Comparison of ENCODE assay signal across 1 cellular context in the genomic region with DNA sequence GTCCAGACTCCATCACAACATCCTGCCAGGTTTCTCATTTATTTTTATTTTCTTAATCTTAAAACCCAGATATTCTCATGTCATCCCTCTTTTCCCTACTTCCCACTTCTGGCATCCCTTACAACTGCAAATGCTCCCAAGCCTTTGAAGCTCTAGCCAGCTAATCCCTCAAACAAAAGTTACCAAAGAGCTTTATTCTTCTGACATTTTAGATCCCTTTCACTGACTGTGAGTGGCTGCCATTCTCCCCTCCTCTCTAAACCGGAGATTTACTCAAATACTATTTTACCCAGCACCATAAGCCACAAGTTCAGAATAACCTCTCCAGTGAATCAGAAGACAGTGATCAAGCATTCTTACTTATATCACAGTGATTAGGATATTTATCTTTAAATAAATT.
TF ChIP-seq lines count a peak whose summit lies in the region.

No MANE protein-coding gene starts in this region.

TF ChIP-seq in WTC11, 78 proteins besides CTCF, POLR2A, EP300 and RAD21 (continued from another document):
- no peak for TF ChIP-seq CBFB (CRISPR knock-in tag; IDR thresholded peaks at IDR 0.05; ENCODE audit: low read depth)
- no peak for TF ChIP-seq ZNF416 (CRISPR knock-in tag; IDR thresholded peaks at IDR 0.05)
- TF ChIP-seq, protein P1, sequence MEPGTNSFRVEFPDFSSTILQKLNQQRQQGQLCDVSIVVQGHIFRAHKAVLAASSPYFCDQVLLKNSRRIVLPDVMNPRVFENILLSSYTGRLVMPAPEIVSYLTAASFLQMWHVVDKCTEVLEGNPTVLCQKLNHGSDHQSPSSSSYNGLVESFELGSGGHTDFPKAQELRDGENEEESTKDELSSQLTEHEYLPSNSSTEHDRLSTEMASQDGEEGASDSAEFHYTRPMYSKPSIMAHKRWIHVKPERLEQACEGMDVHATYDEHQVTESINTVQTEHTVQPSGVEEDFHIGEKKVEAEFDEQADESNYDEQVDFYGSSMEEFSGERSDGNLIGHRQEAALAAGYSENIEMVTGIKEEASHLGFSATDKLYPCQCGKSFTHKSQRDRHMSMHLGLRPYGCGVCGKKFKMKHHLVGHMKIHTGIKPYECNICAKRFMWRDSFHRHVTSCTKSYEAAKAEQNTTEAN (CRISPR knock-in tag; IDR thresholded peaks at IDR 0.05), result no peak
- TF ChIP-seq, protein P2, sequence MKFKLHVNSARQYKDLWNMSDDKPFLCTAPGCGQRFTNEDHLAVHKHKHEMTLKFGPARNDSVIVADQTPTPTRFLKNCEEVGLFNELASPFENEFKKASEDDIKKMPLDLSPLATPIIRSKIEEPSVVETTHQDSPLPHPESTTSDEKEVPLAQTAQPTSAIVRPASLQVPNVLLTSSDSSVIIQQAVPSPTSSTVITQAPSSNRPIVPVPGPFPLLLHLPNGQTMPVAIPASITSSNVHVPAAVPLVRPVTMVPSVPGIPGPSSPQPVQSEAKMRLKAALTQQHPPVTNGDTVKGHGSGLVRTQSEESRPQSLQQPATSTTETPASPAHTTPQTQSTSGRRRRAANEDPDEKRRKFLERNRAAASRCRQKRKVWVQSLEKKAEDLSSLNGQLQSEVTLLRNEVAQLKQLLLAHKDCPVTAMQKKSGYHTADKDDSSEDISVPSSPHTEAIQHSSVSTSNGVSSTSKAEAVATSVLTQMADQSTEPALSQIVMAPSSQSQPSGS (CRISPR knock-in tag; IDR thresholded peaks at IDR 0.05; ENCODE audit: borderline replicate concordance, low read depth), result no peak
- no peak for TF ChIP-seq ZNF232 (CRISPR knock-in tag; IDR thresholded peaks at IDR 0.05)
- TF ChIP-seq PRRX2 (CRISPR knock-in tag; IDR thresholded peaks at IDR 0.05), result no peak
